In genomic region chr21:37292946-37293345, GRCh38 we compare ENCODE assay signal across 17 cellular contexts.
"Had no signal": no experiment of that assay in that cellular context is flagged by ENCODE, and none has a peak within 500 bp of the region (broad histone marks: within the 10 kb centered on the region; RNA-seq: fewer than 3 reads in every experiment).

No MANE protein-coding gene starts in this region.

- ATAC-seq: activated CD8-positive, alpha-beta T cell treated with anti-CD3 and anti-CD28 coated beads for 36 hours; activated T-cell treated with anti-CD3 and anti-CD28 coated beads, Interleukin-2, amount 50 U/mL, for 4 hours; heart left ventricle; T-helper 17 cell had no signal

- H3K4me3 Mint-ChIP-seq: activated B cell treated with CpG ODN at 0.5 μM for 24 hours; activated CD8-positive, alpha-beta T cell treated with anti-CD3 and anti-CD28 coated beads for 36 hours; activated naive CD8-positive, alpha-beta T cell; activated T-cell treated with anti-CD3 and anti-CD28 coated beads, Interleukin-2, amount 50 U/mL, for 4 hours; brain; dendritic cell treated with granulocyte-macrophage colony-stimulating factor and Interleukin-4, amounts not matched to agents 40 ng/mL and 50 ng/mL, for 4 days; immature natural killer cell; stimulated activated naive CD8-positive, alpha-beta T cell treated with anti-CD3 and anti-CD28 coated beads, Interleukin-15, Interleukin-2, amounts not matched to agents 100 ng/mL and 50 ng/mL, for 24 hours; T-helper 17 cell; type B pancreatic cell had no signal

- H3K4me1 Mint-ChIP-seq: activated B cell treated with CpG ODN at 0.5 μM for 24 hours, brain, immature natural killer cell had no signal

- H3K4me1 ChIP-seq: prostate gland, right lobe of liver had no signal

- H3K9me3 ChIP-seq: heart left ventricle, prostate gland, right lobe of liver had no signal

- H3K36me3 ChIP-seq: heart left ventricle, prostate gland, right lobe of liver had no signal

- H3K27ac Mint-ChIP-seq: activated B cell treated with CpG ODN at 0.5 μM for 24 hours; activated CD8-positive, alpha-beta T cell treated with anti-CD3 and anti-CD28 coated beads for 36 hours; activated naive CD8-positive, alpha-beta T cell; brain; dendritic cell treated with granulocyte-macrophage colony-stimulating factor and Interleukin-4, amounts not matched to agents 40 ng/mL and 50 ng/mL, for 4 days; immature natural killer cell; stimulated activated naive CD8-positive, alpha-beta T cell treated with anti-CD3 and anti-CD28 coated beads, Interleukin-15, Interleukin-2, amounts not matched to agents 100 ng/mL and 50 ng/mL, for 24 hours; T-helper 17 cell; type B pancreatic cell had no signal

- H3K4me3 ChIP-seq: heart left ventricle, prostate gland, right lobe of liver, smooth muscle cell had no signal

- H3K36me3 Mint-ChIP-seq: activated naive CD8-positive, alpha-beta T cell; brain; immature natural killer cell; type B pancreatic cell had no signal

- DNase-seq: activated B cell treated with CpG ODN at 0.5 μM for 24 hours; activated CD4-positive, alpha-beta T cell treated with anti-CD3 and anti-CD28 coated beads for 48 hours; activated CD8-positive, alpha-beta T cell treated with anti-CD3 and anti-CD28 coated beads for 36 hours; activated effector memory CD4-positive, alpha-beta T cell treated with anti-CD3 and anti-CD28 coated beads, Interleukin-2, amount 50 U/mL, for 16 hours; activated T-cell treated with anti-CD3 and anti-CD28 coated beads, Interleukin-2, amount 50 U/mL, for 4 hours; cerebellar nuclear complex; immature natural killer cell; right lobe of liver; T-helper 17 cell had no signal

- H3K27me3 Mint-ChIP-seq: activated naive CD8-positive, alpha-beta T cell; dendritic cell treated with granulocyte-macrophage colony-stimulating factor and Interleukin-4, amounts not matched to agents 40 ng/mL and 50 ng/mL, for 4 days; stimulated activated naive CD8-positive, alpha-beta T cell treated with anti-CD3 and anti-CD28 coated beads, Interleukin-15, Interleukin-2, amounts not matched to agents 100 ng/mL and 50 ng/mL, for 24 hours; type B pancreatic cell had no signal

- H3K27ac ChIP-seq: heart left ventricle, prostate gland, right lobe of liver had no signal

- H3K9me3 Mint-ChIP-seq: activated B cell treated with CpG ODN at 0.5 μM for 24 hours; activated CD8-positive, alpha-beta T cell treated with anti-CD3 and anti-CD28 coated beads for 36 hours; activated T-cell treated with anti-CD3 and anti-CD28 coated beads, Interleukin-2, amount 50 U/mL, for 4 hours; dendritic cell treated with granulocyte-macrophage colony-stimulating factor and Interleukin-4, amounts not matched to agents 40 ng/mL and 50 ng/mL, for 4 days; immature natural killer cell; stimulated activated naive CD8-positive, alpha-beta T cell treated with anti-CD3 and anti-CD28 coated beads, Interleukin-15, Interleukin-2, amounts not matched to agents 100 ng/mL and 50 ng/mL, for 24 hours; type B pancreatic cell had no signal

- H3K27me3 ChIP-seq: heart left ventricle, right lobe of liver had no signal
